In the genomic region with DNA sequence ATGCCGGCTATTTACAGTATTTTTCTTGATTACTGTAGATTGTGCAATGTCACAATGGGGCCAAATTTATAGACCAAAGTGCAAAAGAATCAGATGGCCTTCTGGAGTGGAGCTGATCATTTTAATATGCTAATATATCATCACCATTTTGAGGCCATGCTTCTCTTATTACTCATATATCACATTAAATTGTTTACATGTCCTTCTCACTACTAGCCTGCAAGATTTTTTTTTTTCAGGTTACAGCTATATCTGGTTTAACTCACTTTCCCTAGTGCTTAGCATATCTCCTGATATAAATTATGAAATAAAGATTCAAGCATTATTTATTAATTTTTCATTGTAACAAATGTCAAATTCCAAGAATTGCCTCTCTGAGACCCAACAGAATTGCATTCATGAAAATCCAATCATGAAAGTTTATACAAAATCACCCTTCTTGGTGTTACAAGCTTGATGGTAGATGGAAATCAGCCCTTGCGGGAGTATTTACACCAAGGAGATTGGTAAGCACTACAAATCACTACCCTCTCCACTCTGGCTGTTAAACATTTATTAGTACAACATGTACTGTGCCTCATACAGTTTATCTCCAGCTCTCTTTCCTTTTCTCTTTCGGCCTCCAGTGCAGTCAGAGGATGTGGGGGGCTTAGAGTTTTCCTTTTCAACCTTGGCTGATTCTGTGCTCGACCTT, we compare ENCODE assay signal across 1 cellular context.
TF ChIP-seq lines count a peak whose summit lies in the region.

No MANE protein-coding gene starts in this region.

TF ChIP-seq in GM23338, 12 proteins besides CTCF, POLR2A, EP300 and RAD21 (continued from another document):
- TF ChIP-seq, protein P1, sequence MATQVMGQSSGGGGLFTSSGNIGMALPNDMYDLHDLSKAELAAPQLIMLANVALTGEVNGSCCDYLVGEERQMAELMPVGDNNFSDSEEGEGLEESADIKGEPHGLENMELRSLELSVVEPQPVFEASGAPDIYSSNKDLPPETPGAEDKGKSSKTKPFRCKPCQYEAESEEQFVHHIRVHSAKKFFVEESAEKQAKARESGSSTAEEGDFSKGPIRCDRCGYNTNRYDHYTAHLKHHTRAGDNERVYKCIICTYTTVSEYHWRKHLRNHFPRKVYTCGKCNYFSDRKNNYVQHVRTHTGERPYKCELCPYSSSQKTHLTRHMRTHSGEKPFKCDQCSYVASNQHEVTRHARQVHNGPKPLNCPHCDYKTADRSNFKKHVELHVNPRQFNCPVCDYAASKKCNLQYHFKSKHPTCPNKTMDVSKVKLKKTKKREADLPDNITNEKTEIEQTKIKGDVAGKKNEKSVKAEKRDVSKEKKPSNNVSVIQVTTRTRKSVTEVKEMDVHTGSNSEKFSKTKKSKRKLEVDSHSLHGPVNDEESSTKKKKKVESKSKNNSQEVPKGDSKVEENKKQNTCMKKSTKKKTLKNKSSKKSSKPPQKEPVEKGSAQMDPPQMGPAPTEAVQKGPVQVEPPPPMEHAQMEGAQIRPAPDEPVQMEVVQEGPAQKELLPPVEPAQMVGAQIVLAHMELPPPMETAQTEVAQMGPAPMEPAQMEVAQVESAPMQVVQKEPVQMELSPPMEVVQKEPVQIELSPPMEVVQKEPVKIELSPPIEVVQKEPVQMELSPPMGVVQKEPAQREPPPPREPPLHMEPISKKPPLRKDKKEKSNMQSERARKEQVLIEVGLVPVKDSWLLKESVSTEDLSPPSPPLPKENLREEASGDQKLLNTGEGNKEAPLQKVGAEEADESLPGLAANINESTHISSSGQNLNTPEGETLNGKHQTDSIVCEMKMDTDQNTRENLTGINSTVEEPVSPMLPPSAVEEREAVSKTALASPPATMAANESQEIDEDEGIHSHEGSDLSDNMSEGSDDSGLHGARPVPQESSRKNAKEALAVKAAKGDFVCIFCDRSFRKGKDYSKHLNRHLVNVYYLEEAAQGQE (IDR thresholded peaks at IDR 0.05; ENCODE audit: unreplicated experiment), result no peak
- no peak for TF ChIP-seq CREB1 (CRISPR knock-in tag; IDR thresholded peaks at IDR 0.05; ENCODE audit: low read depth)
